Comparison of ENCODE assay signal across 12 cellular contexts in the genomic region with DNA sequence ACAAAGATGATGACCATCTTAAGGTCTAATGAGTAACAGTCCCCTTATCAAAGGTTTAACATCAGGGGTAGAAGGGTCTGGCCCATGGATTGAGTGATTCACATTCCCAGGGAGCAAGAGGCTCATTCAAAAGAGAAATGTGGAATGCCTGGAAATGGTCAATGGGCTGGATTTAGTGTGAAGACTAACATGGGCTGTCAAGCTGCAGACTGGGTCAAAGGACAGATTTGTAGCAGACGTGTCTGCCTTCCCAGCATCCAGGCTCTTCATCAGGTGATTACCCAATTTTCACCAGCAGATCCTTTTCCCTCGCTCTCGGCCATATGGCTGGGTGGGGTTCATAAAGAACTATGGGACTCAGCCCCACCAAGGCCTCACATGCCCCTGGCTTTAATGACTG. TPM values are rescaled to one million over a fixed set of nuclear protein-coding genes. Genes with fewer than 3 reads are reported as not detected.
DNase-seq lines count a peak whose midpoint lies in the region; ATAC-seq and TF ChIP-seq lines count a peak whose summit lies in the region.
"Had no signal": no experiment of that assay in that cellular context is flagged by ENCODE, and none has a peak within 500 bp of the region (broad histone marks: within the 10 kb centered on the region; RNA-seq: fewer than 3 reads in every experiment).

No MANE protein-coding gene starts in this region.

- no peaks in the 10 kb centered on the region for H3K27me3 ChIP-seq in CD8-positive, alpha-beta T cell (ENCODE audit: insufficient read depth, low read length)
- no peaks in the 10 kb centered on the region for H3K27me3 ChIP-seq in effector memory CD4-positive, alpha-beta T cell (replicated peaks; ENCODE audit: control insufficient read depth, insufficient read depth, low read length, poor library complexity, severe bottlenecking)
- H3K27me3 ChIP-seq: gastrocnemius medialis, SJCRH30 had no signal

- ATAC-seq in CD8-positive, alpha-beta T cell, result no peak
- no peak for ATAC-seq in naive thymus-derived CD8-positive, alpha-beta T cell
- ATAC-seq: gastrocnemius medialis, psoas muscle had no signal

- no peak for DNase-seq in CD8-positive, alpha-beta T cell
- no peak for DNase-seq in effector memory CD4-positive, alpha-beta T cell
- no peak for DNase-seq in naive thymus-derived CD8-positive, alpha-beta T cell
- DNase-seq in mesothelial cell of epicardium (ENCODE audit: low spot score in 2 of 2, unreplicated experiment in 2 of 2) (no peak), DMS 273 treated with DMSO at 0.1 percent for 48 hours (lab: John Stamatoyannopoulos, UW) (no peak), NCI-H2171 treated with DMSO at 0.1 percent for 48 hours (lab: John Stamatoyannopoulos, UW) (no peak)
- DNase-seq: C1 segment of cervical spinal cord, gastrocnemius medialis, NCI-H1048, psoas muscle, SJCRH30 had no signal

- no peak overlapping the region for H3K4me3 Mint-ChIP-seq in CD8-positive, alpha-beta T cell
- peak overlapping the region in 3 of 10 donors; percentile 55 to 80 (median 80) for H3K4me3 Mint-ChIP-seq in naive thymus-derived CD8-positive, alpha-beta T cell
- no peak overlapping the region for H3K4me3 Mint-ChIP-seq in mesothelial cell of epicardium

- CTCF ChIA-PET in CD8-positive, alpha-beta T cell (lab: Charles Lee), result interaction anchor here (1.1 to 3.7 kb wide), 2 partner anchors 24 to 133 kb away, joined by 4 to 42 read pairs; no protein-coding TSS in a partner anchor

- peak overlapping the region; percentile 88 for H3K27ac Mint-ChIP-seq in CD8-positive, alpha-beta T cell
- peak overlapping the region; percentile 56 to 96 (median 92) for H3K27ac Mint-ChIP-seq in naive thymus-derived CD8-positive, alpha-beta T cell
- H3K27ac Mint-ChIP-seq in mesothelial cell of epicardium, result no peak overlapping the region

- H3K4me1 Mint-ChIP-seq in CD8-positive, alpha-beta T cell (ENCODE audit: low read depth), result peaks cover 32% of the 10 kb centered on the region
- peaks cover 15 to 47% (median 45%) of the 10 kb centered on the region in 4 donors for H3K4me1 Mint-ChIP-seq in naive thymus-derived CD8-positive, alpha-beta T cell
- H3K4me1 Mint-ChIP-seq in mesothelial cell of epicardium, result peaks cover 43% of the 10 kb centered on the region

- POLR2A ChIA-PET in CD8-positive, alpha-beta T cell (lab: Charles Lee), result interaction anchor here (0.9 kb wide), 1 partner anchor 27 kb away, joined by 4 read pairs; the partner anchor contains the start of genes DCUN1D3 and LYRM1
- POLR2A ChIA-PET in naive thymus-derived CD8-positive, alpha-beta T cell (lab: Charles Lee), result interaction anchor here (0.6 kb wide), 2 partner anchors 8 to 1129 kb away, joined by 3 read pairs; no protein-coding TSS in a partner anchor

- H3K36me3 Mint-ChIP-seq in CD8-positive, alpha-beta T cell, result peaks cover 4% of the 10 kb centered on the region
- H3K36me3 Mint-ChIP-seq in naive thymus-derived CD8-positive, alpha-beta T cell, result peaks cover 0 to 11% (median 7%) of the 10 kb centered on the region in 3 donors
- peaks cover 5% of the 10 kb centered on the region for H3K36me3 Mint-ChIP-seq in mesothelial cell of epicardium

- H3K9me3 ChIP-seq in CD8-positive, alpha-beta T cell (ENCODE audit: low read length), result no peaks in the 10 kb centered on the region
- no peaks in the 10 kb centered on the region for H3K9me3 ChIP-seq in KOPT-K1 (ENCODE audit: insufficient read depth, low read length, poor library complexity, severe bottlenecking)
- H3K9me3 ChIP-seq in effector memory CD4-positive, alpha-beta T cell (ENCODE audit: control insufficient read depth, low read length), result no peaks in the 10 kb centered on the region
- H3K9me3 ChIP-seq: gastrocnemius medialis, psoas muscle, SJCRH30 had no signal

- intact Hi-C loops in CD8-positive, alpha-beta T cell (cut with DNase I, micrococcal nuclease), result loop anchor here in 1 of 2 experiments (10.0 kb wide), 1 partner anchor 129 kb away; the partner anchor contains the start of gene THUMPD1

- H3K9me3 Mint-ChIP-seq in CD8-positive, alpha-beta T cell, result no peaks in the 10 kb centered on the region
- H3K9me3 Mint-ChIP-seq in naive thymus-derived CD8-positive, alpha-beta T cell, result no peaks in the 10 kb centered on the region
- H3K9me3 Mint-ChIP-seq in mesothelial cell of epicardium, result peaks cover 3% of the 10 kb centered on the region

- H3K4me3 ChIP-seq in CD8-positive, alpha-beta T cell (ENCODE audit: low read depth, low read length), result no peak overlapping the region
- H3K4me3 ChIP-seq in effector memory CD4-positive, alpha-beta T cell (ENCODE audit: insufficient read depth, low read depth, low read length, poor library complexity, severe bottlenecking), result no peak overlapping the region
- H3K4me3 ChIP-seq: gastrocnemius medialis, psoas muscle, SJCRH30 had no signal

- H3K4me1 ChIP-seq in CD8-positive, alpha-beta T cell (ENCODE audit: insufficient read depth, low read length), result peaks cover 22% of the 10 kb centered on the region
- H3K4me1 ChIP-seq in effector memory CD4-positive, alpha-beta T cell (ENCODE audit: control insufficient read depth, insufficient read depth, low read length, poor library complexity, severe bottlenecking), result peaks cover 10% of the 10 kb centered on the region
- H3K4me1 ChIP-seq: SJCRH30 had no signal

- no peaks in the 10 kb centered on the region for H3K36me3 ChIP-seq in CD8-positive, alpha-beta T cell (ENCODE audit: insufficient read depth, low read length)
- H3K36me3 ChIP-seq in KOPT-K1 (ENCODE audit: insufficient read depth, low read length), result no peaks in the 10 kb centered on the region
- H3K36me3 ChIP-seq in effector memory CD4-positive, alpha-beta T cell (ENCODE audit: control insufficient read depth, insufficient read depth, low read length), result no peaks in the 10 kb centered on the region
- H3K36me3 ChIP-seq: gastrocnemius medialis, SJCRH30 had no signal

- peak overlapping the region; percentile 44 for H3K27ac ChIP-seq in CD8-positive, alpha-beta T cell (ENCODE audit: low read depth, low read length)
- peak overlapping the region; percentile 42 for H3K27ac ChIP-seq in KOPT-K1 (ENCODE audit: low read depth, low read length, poor library complexity, severe bottlenecking)
- H3K27ac ChIP-seq in effector memory CD4-positive, alpha-beta T cell (ENCODE audit: insufficient read depth, low read length, poor library complexity, severe bottlenecking), result peak overlapping the region; percentile 48
- H3K27ac ChIP-seq: gastrocnemius medialis, psoas muscle, SJCRH30 had no signal

- no peaks in the 10 kb centered on the region for H3K27me3 Mint-ChIP-seq in CD8-positive, alpha-beta T cell (ENCODE audit: low read depth)
- no peaks in the 10 kb centered on the region for H3K27me3 Mint-ChIP-seq in naive thymus-derived CD8-positive, alpha-beta T cell
- H3K27me3 Mint-ChIP-seq in mesothelial cell of epicardium (ENCODE audit: low read depth), result no peaks in the 10 kb centered on the region

- TF ChIP-seq CTCF in CD8-positive, alpha-beta T cell (IDR thresholded peaks at IDR 0.05), result no peak
- TF ChIP-seq CTCF in mesothelial cell of epicardium (IDR thresholded peaks at IDR 0.05; ENCODE audit: unreplicated experiment), result no peak

RNA-seq across cellular contexts. Expression of gene DCUN1D3, which starts 26.8 kb away (rescaled TPM):
- total RNA-seq in CD8-positive, alpha-beta T cell, result 1 to 10 TPM; 2.3 to 2.6 TPM
- total RNA-seq in naive thymus-derived CD8-positive, alpha-beta T cell, result 1 to 10 TPM; 4.2 to 6.2 TPM
- polyA plus RNA-seq in naive thymus-derived CD8-positive, alpha-beta T cell, result 1 to 10 TPM in 2 of 3 donors, under 1 TPM in 1; 0.47 to 1.1 (median 1.1) TPM
- 10.8 to 12.4 TPM (median 12.0 TPM) in 3 replicates for total RNA-seq in mesothelial cell of epicardium

RNA-seq across cellular contexts. Expression of gene LYRM1, which starts 27.2 kb away (rescaled TPM):
- total RNA-seq in CD8-positive, alpha-beta T cell, result 10 to 100 TPM; 12.4 to 12.7 TPM
- 10 to 100 TPM; 22.2 to 23.7 TPM for total RNA-seq in naive thymus-derived CD8-positive, alpha-beta T cell
- 10 to 100 TPM; 34.8 to 43.6 (median 41.4) TPM for polyA plus RNA-seq in naive thymus-derived CD8-positive, alpha-beta T cell
- 14.7 to 16.0 TPM (median 15.9 TPM) in 3 replicates for total RNA-seq in mesothelial cell of epicardium
